ENCODE assay signal across 11 cellular contexts in genomic region chr4:26015133-26015651, GRCh38.
A peak's percentile ranks its signal among the peaks of the same experiment; 100 is the strongest.
DNase-seq lines count a peak whose midpoint lies in the region; TF ChIP-seq lines count a peak whose summit lies in the region.
"Had no signal": no experiment of that assay in that cellular context is flagged by ENCODE, and none has a peak within 500 bp of the region (broad histone marks: within the 10 kb centered on the region; RNA-seq: fewer than 3 reads in every experiment).

No MANE protein-coding gene starts in this region.

- 51 to 77% (median 67%) methylated on average over 5 to 7 of the region's 7 CpGs for WGBS in spleen, 5 donors

- TF ChIP-seq POLR2A in spleen (IDR thresholded peaks at IDR 0.05), result no peak

- DNase-seq in G401 (ENCODE audit: low spot score) (peak; percentile 81), amniotic stem cell (lab: John Stamatoyannopoulos, UW) (peak; percentile 85), glomerular visceral epithelial cell (ENCODE audit: extremely low spot score) (peak; percentile 91), renal cortical epithelial cell (ENCODE audit: low read depth) (peak; percentile 22), NCI-H1417 treated with DMSO at 0.1 percent for 48 hours (lab: John Stamatoyannopoulos, UW) (no peak), spleen (no peak), DMS153 treated with DMSO at 0.1 percent for 48 hours (lab: John Stamatoyannopoulos, UW; ENCODE audit: unreplicated experiment) (no peak)
- DNase-seq in activated CD4-positive, alpha-beta T cell treated with anti-CD3 and anti-CD28 coated beads, Interleukin-2, amount 50 U/mL, for 1 hour, result no peak
- DNase-seq: stimulated activated CD4-positive, alpha-beta T cell treated with anti-CD3 and anti-CD28 coated beads, Interleukin-4, amount 100 ng/mL, for 1 hour; T-helper 1 cell had no signal

- H3K9me3 ChIP-seq in spleen, result peaks cover 0 to 5% (median 0%) of the 10 kb centered on the region in 8 donors

- no peak overlapping the region for H3K27ac ChIP-seq in spleen
- H3K27ac ChIP-seq: cardiac muscle cell had no signal

- H3K36me3 ChIP-seq in spleen, result no peaks in the 10 kb centered on the region
- H3K36me3 ChIP-seq: cardiac muscle cell had no signal

- H3K27me3 ChIP-seq in spleen (replicated peaks in 1 of 7), result peaks cover 0 to 4% (median 0%) of the 10 kb centered on the region in 7 donors
- H3K27me3 ChIP-seq: cardiac muscle cell had no signal

- H3K4me1 ChIP-seq in spleen, result no peaks in the 10 kb centered on the region

- no peak overlapping the region for H3K4me3 ChIP-seq in spleen
- H3K4me3 ChIP-seq: cardiac muscle cell had no signal

- intact Hi-C loops in spleen (cut with DNase I; ENCODE audit: low total_unique reads), result no loop called here

- in situ Hi-C loops in G401 (cut with HindIII; ENCODE audit: low sequenced_read_pairs), result no loop called here

- no peak for TF ChIP-seq CTCF in spleen (IDR thresholded peaks at IDR 0.05 in 8 of 11, conservative IDR thresholded peaks at IDR 0.05 in 3 of 11)

Comparison
In these comparisons a context has a peak if more than half of its experiments do, and no peak if none do; other contexts are left out.
1. DNase-seq: peak in G401 (single experiment), amniotic stem cell (single experiment), glomerular visceral epithelial cell (single experiment) and renal cortical epithelial cell (single experiment); none in NCI-H1417 treated with DMSO at 0.1 percent for 48 hours (single experiment), spleen (single experiment), DMS153 treated with DMSO at 0.1 percent for 48 hours (single experiment) and activated CD4-positive, alpha-beta T cell treated with anti-CD3 and anti-CD28 coated beads, Interleukin-2, amount 50 U/mL, for 1 hour (single experiment).